6 cellular contexts compared by ENCODE assay signal in the genomic region with DNA sequence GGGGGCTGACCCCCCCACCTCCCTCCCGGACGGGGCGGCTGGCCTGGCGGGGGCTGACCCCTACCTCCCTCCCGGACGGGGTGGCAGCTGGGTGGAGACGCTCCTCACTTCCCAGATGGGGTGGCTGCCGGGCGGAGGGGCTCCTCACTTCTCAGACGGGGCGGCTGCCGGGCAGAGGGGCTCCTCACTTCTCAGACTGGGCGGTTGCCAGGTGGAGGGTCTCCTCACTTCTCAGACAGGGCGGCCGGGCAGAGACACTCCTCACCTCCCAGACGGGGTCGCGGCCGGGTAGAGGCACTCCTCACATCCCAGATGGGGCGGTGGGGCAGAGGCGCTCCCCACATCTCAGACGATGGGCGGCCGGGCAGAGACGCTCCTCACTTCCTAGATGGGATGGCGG.
DNase-seq lines count a peak whose midpoint lies in the region; ATAC-seq and TF ChIP-seq lines count a peak whose summit lies in the region.
"Not testable (repeated sequence)": the region's sequence is repeated elsewhere in the genome, so short reads cannot be mapped to it uniquely, and the experiment has no call there.

No MANE protein-coding gene starts in this region.

- peaks cover 18% of the 10 kb centered on the region for H3K27me3 Mint-ChIP-seq in osteocyte (ENCODE audit: unreplicated experiment)
- H3K27me3 Mint-ChIP-seq in progenitor cell of endocrine pancreas, type B pancreatic cell: not testable (repeated sequence)

- H3K9me3 Mint-ChIP-seq in osteocyte (ENCODE audit: unreplicated experiment); progenitor cell of endocrine pancreas (ENCODE audit: low read depth); type B pancreatic cell: not testable (repeated sequence)

- intact Hi-C loops in sciatic nerve (cut with DNase I): not testable (repeated sequence)

- H3K36me3 Mint-ChIP-seq in osteocyte (ENCODE audit: unreplicated experiment); progenitor cell of endocrine pancreas (ENCODE audit: insufficient read depth); type B pancreatic cell: not testable (repeated sequence)

- DNase-seq in left lobe of liver (ENCODE audit: low spot score) (peak; percentile 22), mesenteric fat pad (ENCODE audit: low spot score) (peak; percentile 75), osteocyte (ENCODE audit: extremely low spot score, unreplicated experiment) (peak; percentile 60), progenitor cell of endocrine pancreas (ENCODE audit: low spot score, unreplicated experiment) (peak; percentile 2), sciatic nerve (ENCODE audit: low spot score) (peak; percentile 13), type B pancreatic cell (ENCODE audit: extremely low spot score, unreplicated experiment) (peak; percentile 50)

- H3K27ac Mint-ChIP-seq in osteocyte (ENCODE audit: unreplicated experiment); progenitor cell of endocrine pancreas; type B pancreatic cell: not testable (repeated sequence)

- H3K4me3 Mint-ChIP-seq in osteocyte (ENCODE audit: unreplicated experiment); progenitor cell of endocrine pancreas (ENCODE audit: low read depth); type B pancreatic cell: not testable (repeated sequence)

- TF ChIP-seq CTCF in osteocyte (IDR thresholded peaks at IDR 0.05); progenitor cell of endocrine pancreas (IDR thresholded peaks at IDR 0.05; ENCODE audit: unreplicated experiment); type B pancreatic cell (conservative IDR thresholded peaks at IDR 0.05): not testable (repeated sequence)

- not testable (repeated sequence) for H3K4me1 Mint-ChIP-seq in osteocyte (ENCODE audit: unreplicated experiment)
- peaks cover 14% of the 10 kb centered on the region for H3K4me1 Mint-ChIP-seq in progenitor cell of endocrine pancreas (ENCODE audit: low read depth)
- peaks cover 50% of the 10 kb centered on the region for H3K4me1 Mint-ChIP-seq in type B pancreatic cell (ENCODE audit: unreplicated experiment)

- not testable (repeated sequence) for ATAC-seq in left lobe of liver, sciatic nerve

Comparison
In these comparisons a context has a peak if more than half of its experiments do, and no peak if none do; other contexts are left out.
1. DNase-seq: peak in every context shown above with its lines; median percentile 75 in mesenteric fat pad; 60 in osteocyte; 50 in type B pancreatic cell; 22 in left lobe of liver; 13 in sciatic nerve; 2 in progenitor cell of endocrine pancreas.